33 cellular contexts compared by ENCODE assay signal in genomic region chr4:15054546-15054945, GRCh38.
"Had no signal": no experiment of that assay in that cellular context is flagged by ENCODE, and none has a peak within 500 bp of the region (broad histone marks: within the 10 kb centered on the region; RNA-seq: fewer than 3 reads in every experiment).

No MANE protein-coding gene starts in this region.

- H3K36me3 ChIP-seq: MG63, SJSA1 had no signal

- H3K9me3 Mint-ChIP-seq: activated B cell treated with CpG ODN at 0.5 μM for 24 hours; activated CD4-positive, alpha-beta memory T cell treated with anti-CD3 and anti-CD28 coated beads for 36 hours; activated naive CD4-positive, alpha-beta T cell treated with anti-CD3 and anti-CD28 coated beads, Interleukin-2, amount 10 ng/mL, durations not matched to agents 7 days and 5 days; activated naive CD8-positive, alpha-beta T cell treated with anti-CD3 and anti-CD28 coated beads, Interleukin-2, amount 50 U/mL, for 24 hours; activated T-cell treated with anti-CD3 and anti-CD28 coated beads, Interleukin-2, amount 50 U/mL, for 4 hours; activated T-helper 1 cell treated with anti-CD3 and anti-CD28 coated beads, Interleukin-12 subunit alpha, Interleukin-12 subunit beta, Interleukin-2, Interleukin-4 antibody, amounts not matched to agents 30 ng/mL and 10 ng/mL and 1 ng/mL, durations not matched to agents 14 hours and 24 hours and 36 hours had no signal

- H3K9me3 ChIP-seq: MG63, Peyer's patch, SJSA1 had no signal

- H3K27me3 Mint-ChIP-seq: activated B cell treated with CpG ODN at 0.5 μM for 24 hours; activated CD4-positive, alpha-beta memory T cell treated with anti-CD3 and anti-CD28 coated beads for 36 hours; activated naive CD4-positive, alpha-beta T cell treated with anti-CD3 and anti-CD28 coated beads, Interleukin-2, amount 10 ng/mL, durations not matched to agents 7 days and 5 days; activated naive CD8-positive, alpha-beta T cell; activated naive CD8-positive, alpha-beta T cell treated with anti-CD3 and anti-CD28 coated beads, Interleukin-2, amount 50 U/mL, for 24 hours; brain had no signal

- H3K4me3 ChIP-seq: MG63, Peyer's patch, SJSA1 had no signal

- H3K27ac Mint-ChIP-seq: activated B cell treated with CpG ODN at 0.5 μM for 24 hours; activated CD4-positive, alpha-beta memory T cell treated with anti-CD3 and anti-CD28 coated beads for 36 hours; activated naive CD4-positive, alpha-beta T cell treated with anti-CD3 and anti-CD28 coated beads, Interleukin-2, amount 10 ng/mL, durations not matched to agents 7 days and 5 days; activated naive CD8-positive, alpha-beta T cell; activated naive CD8-positive, alpha-beta T cell treated with anti-CD3 and anti-CD28 coated beads, Interleukin-2, amount 50 U/mL, for 24 hours; activated T-helper 1 cell treated with anti-CD3 and anti-CD28 coated beads, Interleukin-12 subunit alpha, Interleukin-12 subunit beta, Interleukin-2, Interleukin-4 antibody, amounts not matched to agents 30 ng/mL and 10 ng/mL and 1 ng/mL, durations not matched to agents 14 hours and 24 hours and 36 hours; brain had no signal

- H3K27ac ChIP-seq: Peyer's patch, SJSA1, VCaP had no signal

- DNase-seq: activated B cell treated with CpG ODN at 0.5 μM for 24 hours; activated CD4-positive, alpha-beta memory T cell treated with anti-CD3 and anti-CD28 coated beads for 36 hours; activated CD4-positive, alpha-beta T cell treated with anti-CD3 and anti-CD28 coated beads for 4 hours; activated CD4-positive, alpha-beta T cell treated with anti-CD3 and anti-CD28 coated beads, Interleukin-2, amount 50 U/mL, for 1 hour; activated CD4-positive, CD25-positive, alpha-beta regulatory T cell treated with anti-CD3 and anti-CD28 coated beads, Interleukin-2, amount 50 U/mL, for 72 hours; activated CD8-positive, alpha-beta memory T cell treated with anti-CD3 and anti-CD28 coated beads, Interleukin-2, amount 50 U/mL, for 4 hours; activated naive CD4-positive, alpha-beta T cell treated with anti-CD3 and anti-CD28 coated beads, Interleukin-2, amount 10 ng/mL, durations not matched to agents 7 days and 5 days; activated naive CD8-positive, alpha-beta T cell treated with anti-CD3 and anti-CD28 coated beads, Interleukin-2, amount 50 U/mL, for 24 hours; activated T-cell treated with anti-CD3 and anti-CD28 coated beads for 4 hours; activated T-cell treated with anti-CD3 and anti-CD28 coated beads, Interleukin-2, amount 50 U/mL, for 4 hours; anterior cingulate cortex; caudate nucleus; Kasumi-1; KG1; MG63; NCI-H1092; NCI-H1436 treated with DMSO at 0.1 percent for 48 hours; NCI-H1694 treated with DMSO at 0.1 percent for 48 hours; NCI-H2029; NCI-H345; NCI-H524 treated with DMSO at 0.1 percent for 48 hours; NK-92 treated with Interleukin-12 subunit alpha and Interleukin-12 subunit beta, amount 100 ng/mL, for 24 hours; PC-3; Peyer's patch; RPMI8226; SHP77 treated with DMSO at 0.1 percent for 48 hours; SW 1271; T-helper 9 cell had no signal

- H3K27me3 ChIP-seq: MG63, Peyer's patch, SJSA1 had no signal

- H3K4me3 Mint-ChIP-seq: activated B cell treated with CpG ODN at 0.5 μM for 24 hours; activated CD4-positive, alpha-beta memory T cell treated with anti-CD3 and anti-CD28 coated beads for 36 hours; activated naive CD4-positive, alpha-beta T cell treated with anti-CD3 and anti-CD28 coated beads, Interleukin-2, amount 10 ng/mL, durations not matched to agents 7 days and 5 days; activated naive CD8-positive, alpha-beta T cell; activated naive CD8-positive, alpha-beta T cell treated with anti-CD3 and anti-CD28 coated beads, Interleukin-2, amount 50 U/mL, for 24 hours; activated T-cell treated with anti-CD3 and anti-CD28 coated beads, Interleukin-2, amount 50 U/mL, for 4 hours; activated T-helper 1 cell treated with anti-CD3 and anti-CD28 coated beads, Interleukin-12 subunit alpha, Interleukin-12 subunit beta, Interleukin-2, Interleukin-4 antibody, amounts not matched to agents 30 ng/mL and 10 ng/mL and 1 ng/mL, durations not matched to agents 14 hours and 24 hours and 36 hours; brain had no signal

- H3K4me1 ChIP-seq: Peyer's patch, SJSA1 had no signal

- H3K4me1 Mint-ChIP-seq: activated B cell treated with CpG ODN at 0.5 μM for 24 hours; activated naive CD8-positive, alpha-beta T cell treated with anti-CD3 and anti-CD28 coated beads, Interleukin-2, amount 50 U/mL, for 24 hours; brain had no signal
